2 cellular contexts compared by ENCODE assay signal in genomic region chr9:74853024-74853423, GRCh38. TPM values are rescaled to one million over a fixed set of nuclear protein-coding genes. Genes with fewer than 3 reads are reported as not detected.
"Had no signal": no experiment of that assay in that cellular context is flagged by ENCODE, and none has a peak within 500 bp of the region (broad histone marks: within the 10 kb centered on the region; RNA-seq: fewer than 3 reads in every experiment).

No MANE protein-coding gene starts in this region.

RNA-seq across cellular contexts. Expression of gene TRPM6, which starts 34.7 kb away (rescaled TPM):
- total RNA-seq: myocyte had no signal
- polyA plus RNA-seq: immature natural killer cell had no signal
